ENCODE assay signal across 8 cellular contexts in genomic region chr12:98516184-98516873, GRCh38. TPM values are rescaled to one million over a fixed set of nuclear protein-coding genes. Genes with fewer than 3 reads are reported as not detected.
A peak's percentile ranks its signal among the peaks of the same experiment; 100 is the strongest.
DNase-seq lines count a peak whose midpoint lies in the region; ATAC-seq and TF ChIP-seq lines count a peak whose summit lies in the region.

No MANE protein-coding gene starts in this region.

- peaks cover 42% of the 10 kb centered on the region for H3K4me1 Mint-ChIP-seq in mesothelial cell of epicardium

- peak overlapping the region; percentile 99 for H3K27ac Mint-ChIP-seq in mesothelial cell of epicardium

- peak overlapping the region; percentile 97 for H3K4me3 Mint-ChIP-seq in mesothelial cell of epicardium

- peak; percentile 56 for TF ChIP-seq CTCF in mesothelial cell of epicardium (IDR thresholded peaks at IDR 0.05; ENCODE audit: unreplicated experiment)

- H3K36me3 Mint-ChIP-seq in mesothelial cell of epicardium: no peaks in the 10 kb centered on the region

- H3K27me3 Mint-ChIP-seq in mesothelial cell of epicardium (ENCODE audit: low read depth): no peaks in the 10 kb centered on the region

- no peaks in the 10 kb centered on the region for H3K9me3 ChIP-seq in endocrine pancreas (ENCODE audit: control insufficient read depth, low read length)

- ATAC-seq in GM19468 (IDR thresholded peaks at IDR 0.05; ENCODE audit: extremely low read depth, unreplicated experiment): peak; percentile 43

- no peaks in the 10 kb centered on the region for H3K36me3 ChIP-seq in endocrine pancreas (ENCODE audit: control insufficient read depth, insufficient read depth, low read length)

- peak overlapping the region; percentile 27 for H3K9ac ChIP-seq in endocrine pancreas (ENCODE audit: control insufficient read depth, insufficient read depth, low read length)

- peak; percentile 66 for DNase-seq in COLO829 (ENCODE audit: low spot score)
- peak; percentile 83 for DNase-seq in HS-5 (ENCODE audit: low read depth)
- peak; percentile 6 for DNase-seq in NK-92 (lab: John Stamatoyannopoulos, UW; ENCODE audit: unreplicated experiment)
- DNase-seq in activated CD8-positive, alpha-beta memory T cell treated with anti-CD3 and anti-CD28 coated beads for 4 hours (ENCODE audit: low read depth in 2 of 2): peak; percentile 60 to 73
- DNase-seq in mesothelial cell of epicardium (ENCODE audit: low spot score in 2 of 2, unreplicated experiment in 2 of 2): peak; percentile 40 to 65
- peak; percentile 81 to 83 for DNase-seq in stimulated activated CD8-positive, alpha-beta memory T cell treated with anti-CD3 and anti-CD28 coated beads, Interleukin-15, amount 100 ng/mL, for 48 hours (ENCODE audit: low read depth in 2 of 2)

- H3K4me1 ChIP-seq in endocrine pancreas (ENCODE audit: control insufficient read depth, insufficient read depth, low read length): no peaks in the 10 kb centered on the region

- H3K9me3 Mint-ChIP-seq in mesothelial cell of epicardium: no peaks in the 10 kb centered on the region

- H3K27me3 ChIP-seq in endocrine pancreas (ENCODE audit: control insufficient read depth, insufficient read depth, low read length): no peaks in the 10 kb centered on the region

- peak overlapping the region; percentile 64 for H3K4me3 ChIP-seq in endocrine pancreas (ENCODE audit: control insufficient read depth, insufficient read depth, low read length)

RNA-seq across cellular contexts. Expression of gene TMPO, which starts 0.9 kb away (rescaled TPM):
- total RNA-seq in mesothelial cell of epicardium: 122 to 144 TPM (median 135 TPM) in 3 replicates

Comparison
In these comparisons a context has a peak if more than half of its experiments do, and no peak if none do; other contexts are left out.
1. Peak in every context shown above with its lines: DNase-seq, ATAC-seq and H3K4me3 ChIP-seq.
2. DNase-seq: peak in every context shown above with its lines; median percentile 83 in HS-5; 82 in stimulated activated CD8-positive, alpha-beta memory T cell treated with anti-CD3 and anti-CD28 coated beads, Interleukin-15, amount 100 ng/mL, for 48 hours; 66 in activated CD8-positive, alpha-beta memory T cell treated with anti-CD3 and anti-CD28 coated beads for 4 hours; 66 in COLO829; 52 in mesothelial cell of epicardium; 6 in NK-92.